ENCODE assay signal across 9 cellular contexts in the genomic region with DNA sequence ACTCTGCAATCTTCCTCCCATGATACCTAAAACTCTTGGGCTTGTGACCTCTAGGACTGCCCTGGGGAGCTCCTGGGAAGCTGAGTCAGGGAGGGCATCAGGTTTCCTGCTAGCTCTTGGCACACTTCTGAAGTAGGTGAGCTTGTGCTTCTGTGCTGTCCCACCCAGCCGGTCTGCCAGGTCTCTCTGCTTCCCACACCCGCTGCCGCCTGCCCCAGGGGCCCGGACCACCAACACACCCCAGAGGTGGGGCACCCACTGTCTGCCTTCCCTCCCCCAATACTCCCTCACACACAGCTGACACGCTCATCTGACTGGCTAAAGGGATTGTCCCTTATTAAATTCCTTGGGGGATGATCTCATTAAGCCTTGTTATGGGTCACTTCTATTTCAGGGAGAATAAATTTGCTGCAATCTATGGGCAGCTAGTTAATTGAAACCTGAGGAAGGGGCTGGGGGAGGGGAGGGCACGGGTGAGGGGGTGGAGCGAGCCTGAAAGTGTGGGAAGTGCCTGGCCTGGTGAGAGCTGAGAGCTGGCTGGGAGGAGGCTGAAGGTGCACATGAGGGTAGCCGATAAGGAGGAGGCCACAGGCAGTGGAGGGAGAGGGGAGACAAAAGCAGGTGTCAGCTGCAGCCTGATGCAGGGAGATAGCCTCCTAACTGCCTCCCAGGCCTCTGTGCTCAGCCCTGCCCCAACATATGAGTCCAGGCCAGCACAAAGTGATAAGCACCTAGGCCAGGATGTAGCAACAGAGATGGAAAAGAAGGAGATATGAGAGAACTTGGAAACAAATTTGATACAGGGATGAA. TPM values are rescaled to one million over a fixed set of nuclear protein-coding genes. Genes with fewer than 3 reads are reported as not detected.
DNase-seq lines count a peak whose midpoint lies in the region; FAIRE-seq and TF ChIP-seq lines count a peak whose summit lies in the region.
"Had no signal": no experiment of that assay in that cellular context is flagged by ENCODE, and none has a peak within 500 bp of the region (broad histone marks: within the 10 kb centered on the region; RNA-seq: fewer than 3 reads in every experiment).

No MANE protein-coding gene starts in this region.

- H3K4me1 Mint-ChIP-seq in astrocyte (ENCODE audit: low read depth, unreplicated experiment) (peaks cover 35% of the 10 kb centered on the region), mesothelial cell of epicardium (peaks cover 21% of the 10 kb centered on the region)

- peak overlapping the region; percentile 42 for H3K9ac ChIP-seq in astrocyte (ENCODE audit: low read length)

- no peaks in the 10 kb centered on the region for H3K36me3 ChIP-seq in astrocyte (ENCODE audit: insufficient read depth, low read length)

- no peaks in the 10 kb centered on the region for H3K27me3 ChIP-seq in astrocyte (ENCODE audit: insufficient read depth, low read length)

- peak overlapping the region; percentile 23 for H3K27ac ChIP-seq in astrocyte (ENCODE audit: low read depth, low read length)

- H3K27ac Mint-ChIP-seq in astrocyte (ENCODE audit: unreplicated experiment), result peak overlapping the region; percentile 69
- H3K27ac Mint-ChIP-seq in mesothelial cell of epicardium, result peak overlapping the region; percentile 30

- H3K36me3 Mint-ChIP-seq in astrocyte (ENCODE audit: low read depth, unreplicated experiment) (no peaks in the 10 kb centered on the region), mesothelial cell of epicardium (peaks cover 4% of the 10 kb centered on the region)

- no peak overlapping the region for H3K4me3 Mint-ChIP-seq in astrocyte (ENCODE audit: unreplicated experiment)
- H3K4me3 Mint-ChIP-seq in mesothelial cell of epicardium, result no peak overlapping the region

- H2AFZ ChIP-seq in astrocyte (ENCODE audit: low read depth, low read length), result peak overlapping the region; percentile 38

- H3K4me2 ChIP-seq in astrocyte (ENCODE audit: low read length), result peak overlapping the region; percentile 76

- no peak overlapping the region for H3K4me3 ChIP-seq in astrocyte (ENCODE audit: insufficient read depth, low read depth, low read length)

- DNase-seq in DMS 273 (lab: John Stamatoyannopoulos, UW; ENCODE audit: unreplicated experiment), result peak; percentile 80
- peak; percentile 48 for DNase-seq in NCI-H146 treated with DMSO at 0.1 percent for 48 hours (lab: John Stamatoyannopoulos, UW; ENCODE audit: unreplicated experiment)
- peak; percentile 27 for DNase-seq in astrocyte (ENCODE audit: low read depth)
- DNase-seq in mesothelial cell of epicardium (ENCODE audit: low spot score in 2 of 2, unreplicated experiment in 2 of 2), result peak in 1 of 2 experiments; percentile 48
- no peak for DNase-seq in activated CD4-positive, CD25-positive, alpha-beta regulatory T cell treated with anti-CD3 and anti-CD28 coated beads, Interleukin-2, amount 50 U/mL, for 72 hours
- DNase-seq in SIG-M5 (lab: John Stamatoyannopoulos, UW), result no peak
- DNase-seq in activated T-cell treated with anti-CD3 and anti-CD28 coated beads for 4 hours, result no peak
- no peak for DNase-seq in activated CD4-positive, alpha-beta T cell treated with anti-CD3 and anti-CD28 coated beads for 1 hour
- DNase-seq: GF-D8 had no signal

- H3K9me3 ChIP-seq in astrocyte (ENCODE audit: insufficient read depth, low read depth, low read length), result no peaks in the 10 kb centered on the region

- H3K27me3 Mint-ChIP-seq in astrocyte (ENCODE audit: low read depth, unreplicated experiment) (no peaks in the 10 kb centered on the region), mesothelial cell of epicardium (ENCODE audit: low read depth) (no peaks in the 10 kb centered on the region)

- H3K9me3 Mint-ChIP-seq in astrocyte (ENCODE audit: unreplicated experiment), result no peaks in the 10 kb centered on the region
- no peaks in the 10 kb centered on the region for H3K9me3 Mint-ChIP-seq in mesothelial cell of epicardium

- no peak for FAIRE-seq in astrocyte (lab: Jason Lieb, UNC)

- H4K20me1 ChIP-seq in astrocyte (ENCODE audit: insufficient read depth, low read length), result no peaks in the 10 kb centered on the region

- no peaks in the 10 kb centered on the region for H3K79me2 ChIP-seq in astrocyte (ENCODE audit: insufficient read depth, low read length)

- H3K4me1 ChIP-seq in astrocyte (ENCODE audit: insufficient read depth, low read length), result peaks cover 34% of the 10 kb centered on the region

- no peak for TF ChIP-seq CTCF in astrocyte (IDR thresholded peaks at IDR 0.05; ENCODE audit: insufficient read depth, low read depth, low read length)
- TF ChIP-seq CTCF in mesothelial cell of epicardium (IDR thresholded peaks at IDR 0.05; ENCODE audit: unreplicated experiment), result no peak

RNA-seq across cellular contexts. Expression of a gene that starts 48.8 kb away (rescaled TPM):
- total RNA-seq in astrocyte, result 23.5 and 23.9 TPM in 2 replicates
- total RNA-seq in mesothelial cell of epicardium, result 47.3 to 51.5 TPM (median 49.0 TPM) in 3 replicates

RNA-seq across cellular contexts. Expression of a gene that starts 54.9 kb away (rescaled TPM):
- total RNA-seq in astrocyte, result 474 and 484 TPM in 2 replicates
- 322 to 340 TPM (median 329 TPM) in 3 replicates for total RNA-seq in mesothelial cell of epicardium

Comparison
In these comparisons a context has a peak if more than half of its experiments do, and no peak if none do; other contexts are left out.
1. DNase-seq: peak in DMS 273 (single experiment), NCI-H146 treated with DMSO at 0.1 percent for 48 hours (single experiment) and astrocyte (single experiment); none in activated CD4-positive, CD25-positive, alpha-beta regulatory T cell treated with anti-CD3 and anti-CD28 coated beads, Interleukin-2, amount 50 U/mL, for 72 hours (single experiment), SIG-M5 (single experiment), activated T-cell treated with anti-CD3 and anti-CD28 coated beads for 4 hours (single experiment) and activated CD4-positive, alpha-beta T cell treated with anti-CD3 and anti-CD28 coated beads for 1 hour (single experiment).